ENCODE assay signal across 19 cellular contexts in the genomic region with DNA sequence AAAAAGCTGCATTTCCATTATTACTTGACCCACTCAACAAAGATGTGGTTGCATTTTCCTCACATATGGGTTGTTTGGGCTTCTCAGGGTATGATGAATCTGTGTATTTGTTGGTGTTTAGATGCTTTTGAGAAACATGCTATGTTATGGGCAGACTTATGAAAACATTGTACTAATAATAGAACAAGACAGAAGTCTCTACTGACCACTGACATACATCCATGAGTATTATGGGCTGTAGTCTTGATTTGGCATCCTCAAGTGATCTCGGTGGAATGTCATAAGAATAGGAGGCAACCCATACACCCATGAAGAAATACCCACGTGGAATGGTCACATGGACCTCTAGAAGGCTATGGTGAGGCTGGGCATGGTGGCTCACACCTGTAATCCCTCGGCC. TPM values are rescaled to one million over a fixed set of nuclear protein-coding genes. Genes with fewer than 3 reads are reported as not detected.
DNase-seq lines count a peak whose midpoint lies in the region; ATAC-seq, FAIRE-seq and TF ChIP-seq lines count a peak whose summit lies in the region.
"Had no signal": no experiment of that assay in that cellular context is flagged by ENCODE, and none has a peak within 500 bp of the region (broad histone marks: within the 10 kb centered on the region; RNA-seq: fewer than 3 reads in every experiment).

No MANE protein-coding gene starts in this region.

- H2BK120ac ChIP-seq in IMR-90 (ENCODE audit: low read depth, low read length), result no peak overlapping the region

- no peak overlapping the region for H2AK9ac ChIP-seq in IMR-90 (replicated peaks; ENCODE audit: low read depth, low read length, poor library complexity)

- H4K8ac ChIP-seq in IMR-90 (ENCODE audit: low read depth in 2 of 2, low read length in 2 of 2), result no peak overlapping the region

- H2BK15ac ChIP-seq in IMR-90 (ENCODE audit: low read depth, low read length), result no peak overlapping the region

- TF ChIP-seq CTCF in IMR-90 (conservative IDR thresholded peaks at IDR 0.05; ENCODE audit: low read depth, low read length), result no peak
- TF ChIP-seq CTCF in nephron (IDR thresholded peaks at IDR 0.05; ENCODE audit: unreplicated experiment in 3 of 3), result no peak
- TF ChIP-seq CTCF in sigmoid colon (IDR thresholded peaks at IDR 0.05), result no peak

- no peak overlapping the region for H2BK5ac ChIP-seq in IMR-90 (ENCODE audit: low read depth, low read length, poor library complexity, severe bottlenecking)

- no peak for TF ChIP-seq RAD21 in IMR-90 (IDR thresholded peaks at IDR 0.05; ENCODE audit: low read length)

- peaks cover 26% of the 10 kb centered on the region for H3K4me1 Mint-ChIP-seq in nephron
- H3K4me1 Mint-ChIP-seq: B cell; CD8-positive, alpha-beta memory T cell had no signal

- dilution Hi-C loops in IMR-90 (cut with HindIII; ENCODE audit: low sequenced_read_pairs, unreplicated experiment), result no loop called here

- ATAC-seq in IMR-90 (ENCODE audit: low read depth) (no peak), GM18502 (IDR thresholded peaks at IDR 0.05; ENCODE audit: poor library complexity, unreplicated experiment) (no peak)
- ATAC-seq: HCT116, HepG2 had no signal

- H3K4me3 Mint-ChIP-seq in nephron, result no peak overlapping the region
- H3K4me3 Mint-ChIP-seq: B cell; CD8-positive, alpha-beta memory T cell; HFFc6 had no signal

- H3K4me1 ChIP-seq in IMR-90 (ENCODE audit: control insufficient read depth, insufficient read depth, low read length) (no peaks in the 10 kb centered on the region; the same call in 1 of the 2 replicates), sigmoid colon (peaks cover 0 to 54% (median 25%) of the 10 kb centered on the region in 4 donors), stomach smooth muscle (ENCODE audit: control insufficient read depth, insufficient read depth, low read length) (peaks cover 12% of the 10 kb centered on the region)
- H3K4me1 ChIP-seq: BLaER1 treated with 17β-estradiol and CSF1 and Interleukin-3, amounts not matched to agents 10 nM and 100 nM had no signal

- no peaks in the 10 kb centered on the region for H3K9me3 Mint-ChIP-seq in nephron
- H3K9me3 Mint-ChIP-seq: CD8-positive, alpha-beta memory T cell; HFFc6 had no signal

- no peak overlapping the region for H2BK20ac ChIP-seq in IMR-90 (ENCODE audit: low read depth, low read length)

- no peak overlapping the region for H3K27ac ChIP-seq in IMR-90 (ENCODE audit: insufficient read depth, low read length)
- peak overlapping the region in 3 of 4 donors; percentile 61 to 81 (median 68) for H3K27ac ChIP-seq in sigmoid colon
- H3K27ac ChIP-seq in stomach smooth muscle (ENCODE audit: low read length), result peak overlapping the region; percentile 69
- H3K27ac ChIP-seq: BLaER1 treated with 17β-estradiol and CSF1 and Interleukin-3, amounts not matched to agents 10 nM and 100 nM had no signal

- H3K79me1 ChIP-seq in IMR-90 (ENCODE audit: low read depth in 1 of 2, low read length in 2 of 2), result no peaks in the 10 kb centered on the region

- no peak overlapping the region for H3K4me3 ChIP-seq in IMR-90 (ENCODE audit: insufficient read depth, low read depth, low read length)
- H3K4me3 ChIP-seq in sigmoid colon, result no peak overlapping the region
- H3K4me3 ChIP-seq in stomach smooth muscle (ENCODE audit: low read length in 2 of 2), result no peak overlapping the region
- H3K4me3 ChIP-seq: BLaER1 treated with 17β-estradiol and CSF1 and Interleukin-3, amounts not matched to agents 10 nM and 100 nM had no signal

- BruUV-seq in IMR-90 (replicated peaks; lab: Mats Ljungman, UMichigan), result no TSS peak

- no peak overlapping the region for H3K18ac ChIP-seq in IMR-90 (ENCODE audit: low read depth, low read length)

- no peak overlapping the region for H4K91ac ChIP-seq in IMR-90 (ENCODE audit: insufficient read depth, low read depth, low read length)

- H3K27me3 Mint-ChIP-seq in nephron (ENCODE audit: low read depth), result no peaks in the 10 kb centered on the region

- no peak overlapping the region for H3K4me2 ChIP-seq in IMR-90 (ENCODE audit: low read depth, low read length)
- H3K4me2 ChIP-seq: BLaER1 treated with 17β-estradiol and CSF1 and Interleukin-3, amounts not matched to agents 10 nM and 100 nM had no signal

- TF ChIP-seq POLR2A in IMR-90 (IDR thresholded peaks at IDR 0.05; ENCODE audit: low read depth, low read length) (no peak), sigmoid colon (IDR thresholded peaks at IDR 0.05) (no peak)

- H3K9ac ChIP-seq in IMR-90 (ENCODE audit: low read depth, low read length) (no peak overlapping the region), stomach smooth muscle (ENCODE audit: low read length in 2 of 2) (no peak overlapping the region)
- H3K9ac ChIP-seq: BLaER1 treated with 17β-estradiol and CSF1 and Interleukin-3, amounts not matched to agents 10 nM and 100 nM had no signal

- H3K9me3 ChIP-seq in IMR-90 (ENCODE audit: control insufficient read depth, insufficient read depth, low read length) (no peaks in the 10 kb centered on the region), sigmoid colon (no peaks in the 10 kb centered on the region), stomach smooth muscle (ENCODE audit: control insufficient read depth in 2 of 2, low read length in 2 of 2) (no peaks in the 10 kb centered on the region)
- H3K9me3 ChIP-seq: BLaER1 treated with 17β-estradiol and CSF1 and Interleukin-3, amounts not matched to agents 10 nM and 100 nM had no signal

- no CpG with 5 or more reads among the region's 3 CpGs for WGBS in IMR-90 (ENCODE audit: extremely low coverage in 2 of 2, insufficient read length in 1 of 2), 2 experiments
- WGBS in sigmoid colon, 2 donors, result 83 to 91% methylated on average over 3 of the region's 3 CpGs

- TF ChIP-seq EP300 in sigmoid colon (IDR thresholded peaks at IDR 0.05), result no peak

- H3K56ac ChIP-seq in IMR-90 (ENCODE audit: extremely low read depth, insufficient read depth, low read length), result no peak overlapping the region

- POLR2A ChIA-PET in IMR-90 (lab: Charles Lee; ENCODE audit: unreplicated experiment), result no interaction called here

- FAIRE-seq in urothelium cell line (lab: Jason Lieb, UNC), result no peak
- FAIRE-seq: G401.6, GM12892, GM19239, HepG2 had no signal

- 0 out of 2 replicates have a peak overlapping the region, but pooled peaks have one; percentile 28 for H3K14ac ChIP-seq in IMR-90 (replicated peaks; ENCODE audit: low read depth, low read length)

- CTCF ChIA-PET in IMR-90 (lab: Yijun Ruan, JAX), result no interaction called here

- peak overlapping the region; percentile 87 to 98 (median 98) for H3K27ac Mint-ChIP-seq in nephron
- H3K27ac Mint-ChIP-seq: B cell; CD8-positive, alpha-beta memory T cell; HFFc6 had no signal

- H4K5ac ChIP-seq in IMR-90 (ENCODE audit: low read depth, low read length), result no peak overlapping the region

- H3K9me1 ChIP-seq in IMR-90 (ENCODE audit: insufficient read depth, low read length), result no peaks in the 10 kb centered on the region; the same call in 1 of the 2 replicates

- DNase-seq in IMR-90, result no peak
- DNase-seq in sigmoid colon, result no peak
- no peak for DNase-seq in HCEC 1CT
- no peak for DNase-seq in urothelium cell line (ENCODE audit: low spot score)
- no peak for DNase-seq in stimulated activated CD4-positive, alpha-beta T cell treated with anti-CD3 and anti-CD28 coated beads, Interleukin-4, amount 100 ng/mL, for 4 hours
- DNase-seq: CD8-positive, alpha-beta memory T cell; COR-L47; HFFc6; KG1 had no signal

- no peaks in the 10 kb centered on the region for H3K36me3 Mint-ChIP-seq in nephron (ENCODE audit: low read depth)
- H3K36me3 Mint-ChIP-seq: CD8-positive, alpha-beta memory T cell had no signal

- H2AK5ac ChIP-seq in IMR-90 (ENCODE audit: low read depth, low read length), result no peak overlapping the region

- H3K27me3 ChIP-seq in IMR-90 (ENCODE audit: control insufficient read depth, insufficient read depth, low read length), result no peaks in the 10 kb centered on the region
- H3K27me3 ChIP-seq in sigmoid colon, result no peaks in the 10 kb centered on the region
- H3K27me3 ChIP-seq in stomach smooth muscle (ENCODE audit: control insufficient read depth in 1 of 2, insufficient read depth in 2 of 2, low read length in 2 of 2), result no peaks in the 10 kb centered on the region
- H3K27me3 ChIP-seq: BLaER1 treated with 17β-estradiol and CSF1 and Interleukin-3, amounts not matched to agents 10 nM and 100 nM had no signal

- H3K36me3 ChIP-seq in IMR-90 (ENCODE audit: control insufficient read depth, insufficient read depth, low read length) (no peaks in the 10 kb centered on the region), sigmoid colon (no peaks in the 10 kb centered on the region), stomach smooth muscle (ENCODE audit: control insufficient read depth in 2 of 2, insufficient read depth in 2 of 2, low read length in 2 of 2) (no peaks in the 10 kb centered on the region)
- H3K36me3 ChIP-seq: BLaER1 treated with 17β-estradiol and CSF1 and Interleukin-3, amounts not matched to agents 10 nM and 100 nM had no signal

- H3K23ac ChIP-seq in IMR-90 (ENCODE audit: low read depth, low read length), result no peak overlapping the region

- H3K4ac ChIP-seq in IMR-90 (ENCODE audit: low read depth, low read length), result no peak overlapping the region

- in situ Hi-C loops in IMR-90 (cut with MboI; ENCODE audit: low sequenced_read_pairs), result no loop called here

- intact Hi-C loops in IMR-90 (cut with micrococcal nuclease) (no loop called here), sigmoid colon (cut with DNase I) (no loop called here)

- no peak overlapping the region for H2AFZ ChIP-seq in IMR-90 (replicated peaks; ENCODE audit: low read length, poor library complexity)

- no peaks in the 10 kb centered on the region for H4K20me1 ChIP-seq in IMR-90 (ENCODE audit: insufficient read depth, low read length)
- H4K20me1 ChIP-seq: BLaER1 treated with 17β-estradiol and CSF1 and Interleukin-3, amounts not matched to agents 10 nM and 100 nM had no signal

TF ChIP-seq in IMR-90, 13 proteins besides CTCF, POLR2A, EP300 and RAD21 (continues in another document):
- no peak for TF ChIP-seq RFX5 (IDR thresholded peaks at IDR 0.05; ENCODE audit: low read depth, low read length)
- TF ChIP-seq, protein P1, sequence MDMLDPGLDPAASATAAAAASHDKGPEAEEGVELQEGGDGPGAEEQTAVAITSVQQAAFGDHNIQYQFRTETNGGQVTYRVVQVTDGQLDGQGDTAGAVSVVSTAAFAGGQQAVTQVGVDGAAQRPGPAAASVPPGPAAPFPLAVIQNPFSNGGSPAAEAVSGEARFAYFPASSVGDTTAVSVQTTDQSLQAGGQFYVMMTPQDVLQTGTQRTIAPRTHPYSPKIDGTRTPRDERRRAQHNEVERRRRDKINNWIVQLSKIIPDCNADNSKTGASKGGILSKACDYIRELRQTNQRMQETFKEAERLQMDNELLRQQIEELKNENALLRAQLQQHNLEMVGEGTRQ (IDR thresholded peaks at IDR 0.05; ENCODE audit: low read depth, low read length), result no peak
- TF ChIP-seq BHLHE40 (IDR thresholded peaks at IDR 0.05; ENCODE audit: low read depth, low read length), result no peak
- no peak for TF ChIP-seq MXI1 (IDR thresholded peaks at IDR 0.05; ENCODE audit: borderline replicate concordance, low read depth, low read length)
- no peak for TF ChIP-seq CHD1 (IDR thresholded peaks at IDR 0.05; ENCODE audit: low read depth, low read length)

RNA-seq across cellular contexts. Expression of a gene that starts 36.3 kb away (rescaled TPM):
- total RNA-seq in IMR-90 (2012; rRNA removed) (41.4 and 56.1 TPM in 2 replicates), sigmoid colon (10 to 100 TPM; 24.3 to 56.3 (median 43.1) TPM)
- polyA plus RNA-seq in IMR-90 (2012; rRNA removed) (13.1 and 16.6 TPM in 2 replicates), sigmoid colon (1 to 10 TPM; 1.2 to 5.7 (median 4.2) TPM)
- polyA plus RNA-seq in IMR-90 (2012; cell fraction: cytosol; rRNA removed), result 6.5 and 6.8 TPM in 2 replicates
- polyA plus RNA-seq in IMR-90 (2012; cell fraction: nucleus; rRNA removed; ENCODE audit: low replicate concordance), result 8.8 and 30.7 TPM in 2 replicates
